In genomic region chr1:27538793-27539192, GRCh38 we compare ENCODE assay signal across 10 cellular contexts. TPM values are rescaled to one million over a fixed set of nuclear protein-coding genes. Genes with fewer than 3 reads are reported as not detected.
A peak's percentile ranks its signal among the peaks of the same experiment; 100 is the strongest.
DNase-seq lines count a peak whose midpoint lies in the region; ATAC-seq, FAIRE-seq and TF ChIP-seq lines count a peak whose summit lies in the region.
"Had no signal": no experiment of that assay in that cellular context is flagged by ENCODE, and none has a peak within 500 bp of the region (broad histone marks: within the 10 kb centered on the region; RNA-seq: fewer than 3 reads in every experiment).

No MANE protein-coding gene starts in this region.

- H3K4me1 Mint-ChIP-seq in GM23338 (peaks cover 68% of the 10 kb centered on the region), WTC11 (peaks cover 66% of the 10 kb centered on the region)

- H4K8ac ChIP-seq in mesendoderm (ENCODE audit: low read depth, low read length), result no peak overlapping the region

- no peak overlapping the region for H3K9ac ChIP-seq in mesendoderm (ENCODE audit: low read length)

- H3K79me2 ChIP-seq in mesendoderm (ENCODE audit: control insufficient read depth, insufficient read depth, low read length) (no peaks in the 10 kb centered on the region), GM23338 (replicated peaks; ENCODE audit: insufficient read depth) (no peaks in the 10 kb centered on the region)

- no peak overlapping the region for H3K23ac ChIP-seq in mesendoderm (ENCODE audit: low read length)

- H3K18ac ChIP-seq in mesendoderm (ENCODE audit: low read length), result no peak overlapping the region

- H2AK5ac ChIP-seq in mesendoderm (ENCODE audit: low read length), result no peak overlapping the region

- ATAC-seq in GM23338 (no peak), WTC11 (no peak)

- H3K36me3 Mint-ChIP-seq in GM23338 (ENCODE audit: low read depth), result peaks cover 8% of the 10 kb centered on the region
- peaks cover 3% of the 10 kb centered on the region for H3K36me3 Mint-ChIP-seq in WTC11

- H2BK120ac ChIP-seq in mesendoderm (ENCODE audit: low read depth, low read length), result no peak overlapping the region

- no peaks in the 10 kb centered on the region for H3K27me3 ChIP-seq in bronchial epithelial cell (ENCODE audit: control insufficient read depth, insufficient read depth, low read length)
- H3K27me3 ChIP-seq in mesendoderm (ENCODE audit: insufficient read depth, low read length, poor library complexity), result no peaks in the 10 kb centered on the region
- H3K27me3 ChIP-seq in GM23338 (ENCODE audit: insufficient read depth), result no peaks in the 10 kb centered on the region

- H3K36me3 ChIP-seq in bronchial epithelial cell (ENCODE audit: control insufficient read depth, insufficient read depth, low read length), result peaks cover 15% of the 10 kb centered on the region
- H3K36me3 ChIP-seq in mesendoderm (ENCODE audit: control insufficient read depth, insufficient read depth, low read length), result no peaks in the 10 kb centered on the region
- no peaks in the 10 kb centered on the region for H3K36me3 ChIP-seq in GM23338 (ENCODE audit: insufficient read depth)

- no peak overlapping the region for H2BK5ac ChIP-seq in mesendoderm (ENCODE audit: low read length)

- no peak overlapping the region for H2AFZ ChIP-seq in GM23338

- CTCF ChIA-PET in WTC11 (lab: Charles Lee), result interaction anchor here (0.6 to 8.1 kb wide), 8 partner anchors 9 to 1096 kb away, joined by 3 to 87 read pairs (median 8); partner anchors contain the start of gene AHDC1

- no peak overlapping the region for H3K56ac ChIP-seq in mesendoderm (ENCODE audit: low read length)

- no peak overlapping the region for H3K4me3 Mint-ChIP-seq in GM23338
- H3K4me3 Mint-ChIP-seq in WTC11, result no peak overlapping the region

- peak; percentile 82 for DNase-seq in AG10803 (ENCODE audit: low read depth)
- peak; percentile 68 for DNase-seq in MV-4-11 (lab: John Stamatoyannopoulos, UW)
- DNase-seq in bronchial epithelial cell (ENCODE audit: low read depth), result peak; percentile 47
- DNase-seq in mesendoderm, result peak; percentile 90
- no peak for DNase-seq in NCI-H1048 (lab: John Stamatoyannopoulos, UW)
- no peak for DNase-seq in GM23338 (ENCODE audit: low spot score)
- DNase-seq in WTC11 (ENCODE audit: low spot score), result no peak
- no peak for DNase-seq in H4 (ENCODE audit: low spot score)
- DNase-seq: activated CD8-positive, alpha-beta memory T cell treated with anti-CD3 and anti-CD28 coated beads, Interleukin-2, amount 50 U/mL, for 4 hours; NCI-H146 had no signal

- H3K4me1 ChIP-seq in mesendoderm (ENCODE audit: control insufficient read depth, low read depth, low read length) (peaks cover 24% of the 10 kb centered on the region), GM23338 (ENCODE audit: insufficient read depth) (peaks cover 51% of the 10 kb centered on the region)

- FAIRE-seq in bronchial epithelial cell (lab: Jason Lieb, UNC), result no peak

- no peak overlapping the region for H3K4me3 ChIP-seq in AG10803 (ENCODE audit: low read length)
- H3K4me3 ChIP-seq in bronchial epithelial cell (ENCODE audit: low read depth, low read length), result no peak overlapping the region
- no peak overlapping the region for H3K4me3 ChIP-seq in mesendoderm (ENCODE audit: low read length)
- no peak overlapping the region for H3K4me3 ChIP-seq in GM23338

- H4K5ac ChIP-seq in mesendoderm (ENCODE audit: low read length), result no peak overlapping the region

- H3K4ac ChIP-seq in mesendoderm (ENCODE audit: low read depth, low read length), result no peak overlapping the region

- H3K27me3 Mint-ChIP-seq in GM23338 (ENCODE audit: insufficient read depth, low read depth, poor library complexity) (peaks cover 26% of the 10 kb centered on the region), WTC11 (ENCODE audit: low read depth) (no peaks in the 10 kb centered on the region)

- WGBS in mesendoderm (ENCODE audit: extremely low coverage, insufficient coverage, low lambda C conversion rate), result no CpG with 5 or more reads among the region's 3 CpGs

- H3K9me2 ChIP-seq in GM23338 (ENCODE audit: insufficient read depth), result no peaks in the 10 kb centered on the region

- H3K9me3 Mint-ChIP-seq in GM23338 (no peaks in the 10 kb centered on the region), WTC11 (no peaks in the 10 kb centered on the region)

- POLR2A ChIA-PET in WTC11 (lab: Charles Lee), result interaction anchor here (0.7 kb wide), 1 partner anchor 19 kb away, joined by 4 read pairs; no protein-coding TSS in a partner anchor

- H3K27ac ChIP-seq in mesendoderm (ENCODE audit: low read depth, low read length) (no peak overlapping the region), GM23338 (ENCODE audit: low read depth) (no peak overlapping the region)

- TF ChIP-seq CTCF in AG10803 (conservative IDR thresholded peaks at IDR 0.05; ENCODE audit: low read length) (no peak), bronchial epithelial cell (IDR thresholded peaks at IDR 0.05; ENCODE audit: insufficient read depth, low read length, severe bottlenecking) (no peak), GM23338 (conservative IDR thresholded peaks at IDR 0.05; ENCODE audit: low read depth in 2 of 2) (no peak), WTC11 (IDR thresholded peaks at IDR 0.05) (no peak)

- no peak overlapping the region for H2BK15ac ChIP-seq in mesendoderm (replicated peaks; ENCODE audit: low read depth)

- no peak overlapping the region for H3K4me2 ChIP-seq in mesendoderm (ENCODE audit: low read length)
- H3K4me2 ChIP-seq in GM23338, result no peak overlapping the region

- H3F3A ChIP-seq in GM23338 (replicated peaks; ENCODE audit: low read depth), result 0 out of 2 replicates have a peak, but pooled peaks cover 15% of the 10 kb centered on the region

- H3K27ac Mint-ChIP-seq in GM23338, result no peak overlapping the region
- H3K27ac Mint-ChIP-seq in WTC11, result no peak overlapping the region

- H3K79me1 ChIP-seq in mesendoderm (ENCODE audit: low read length), result peaks cover 7% of the 10 kb centered on the region

- H4K20me1 ChIP-seq in GM23338 (replicated peaks; ENCODE audit: insufficient read depth), result no peaks in the 10 kb centered on the region

TF ChIP-seq in GM23338, 12 proteins besides CTCF, POLR2A, EP300 and RAD21 (continues in another document):
- no peak for TF ChIP-seq ZNF331 (CRISPR knock-in tag; IDR thresholded peaks at IDR 0.05; ENCODE audit: low read depth)
- TF ChIP-seq ZNF114 (CRISPR knock-in tag; IDR thresholded peaks at IDR 0.05), result no peak
- no peak for TF ChIP-seq STAT1 (IDR thresholded peaks at IDR 0.05; ENCODE audit: unreplicated experiment)

TF ChIP-seq in WTC11, 78 proteins besides CTCF, POLR2A, EP300 and RAD21:
- TF ChIP-seq NFE2L1 (CRISPR knock-in tag; IDR thresholded peaks at IDR 0.05) (no peak), FOXJ3 (CRISPR knock-in tag; IDR thresholded peaks at IDR 0.05; ENCODE audit: borderline replicate concordance) (no peak), TEAD1 (CRISPR knock-in tag; IDR thresholded peaks at IDR 0.05) (no peak), HMGA2 (CRISPR knock-in tag; IDR thresholded peaks at IDR 0.05) (no peak), ESRRA (CRISPR knock-in tag; IDR thresholded peaks at IDR 0.05; ENCODE audit: borderline replicate concordance) (no peak), NR2C2 (CRISPR knock-in tag; IDR thresholded peaks at IDR 0.05) (no peak), GRHL2 (CRISPR knock-in tag; IDR thresholded peaks at IDR 0.05; ENCODE audit: insufficient replicate concordance, severe bottlenecking) (no peak), OVOL2 (CRISPR knock-in tag; IDR thresholded peaks at IDR 0.05; ENCODE audit: borderline replicate concordance) (no peak), ZNF263 (CRISPR knock-in tag; IDR thresholded peaks at IDR 0.05; ENCODE audit: low read depth) (no peak), FOXP1 (CRISPR knock-in tag; IDR thresholded peaks at IDR 0.05; ENCODE audit: borderline replicate concordance) (no peak), SP1 (CRISPR knock-in tag; conservative IDR thresholded peaks at IDR 0.05) (no peak)
- TF ChIP-seq, protein P1, sequence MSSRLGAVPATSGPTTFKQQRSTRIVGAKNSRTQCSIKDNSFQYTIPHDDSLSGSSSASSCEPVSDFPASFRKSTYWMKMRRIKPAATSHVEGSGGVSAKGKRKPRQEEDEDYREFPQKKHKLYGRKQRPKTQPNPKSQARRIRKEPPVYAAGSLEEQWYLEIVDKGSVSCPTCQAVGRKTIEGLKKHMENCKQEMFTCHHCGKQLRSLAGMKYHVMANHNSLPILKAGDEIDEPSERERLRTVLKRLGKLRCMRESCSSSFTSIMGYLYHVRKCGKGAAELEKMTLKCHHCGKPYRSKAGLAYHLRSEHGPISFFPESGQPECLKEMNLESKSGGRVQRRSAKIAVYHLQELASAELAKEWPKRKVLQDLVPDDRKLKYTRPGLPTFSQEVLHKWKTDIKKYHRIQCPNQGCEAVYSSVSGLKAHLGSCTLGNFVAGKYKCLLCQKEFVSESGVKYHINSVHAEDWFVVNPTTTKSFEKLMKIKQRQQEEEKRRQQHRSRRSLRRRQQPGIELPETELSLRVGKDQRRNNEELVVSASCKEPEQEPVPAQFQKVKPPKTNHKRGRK (CRISPR knock-in tag; IDR thresholded peaks at IDR 0.05; ENCODE audit: borderline replicate concordance), result no peak

RNA-seq across cellular contexts. Expression of gene WASF2, which starts 48.8 kb away (rescaled TPM):
- total RNA-seq in bronchial epithelial cell, result 22.1 and 38.3 TPM in 2 replicates
- 45.4 TPM for polyA plus RNA-seq in mesendoderm (2013, experiment 1 of 2)
- 46.2 TPM for polyA plus RNA-seq in mesendoderm (2013, experiment 2 of 2)
- total RNA-seq in GM23338 (2014; rRNA removed; shearing (Covaris generic)), result 37.2 and 40.9 TPM in 2 replicates
- 89.5 and 95.6 TPM in 2 replicates for polyA plus RNA-seq in GM23338 (2016; fragmentation: Nextera tagmentation; extraction: Ambion mirVana)
- total RNA-seq in WTC11 (2021), result 90.1 to 104 TPM (median 92.8 TPM) in 3 replicates
- total RNA-seq in H4 (2014; rRNA removed; shearing (Covaris generic)), result 7.9 and 9.5 TPM in 2 replicates

Comparison
In these comparisons a context has a peak if more than half of its experiments do, and no peak if none do; other contexts are left out.
1. DNase-seq: peak in AG10803 (single experiment), MV-4-11 (single experiment), bronchial epithelial cell (single experiment) and mesendoderm (single experiment); none in NCI-H1048 (single experiment), GM23338 (single experiment), WTC11 (single experiment) and H4 (single experiment).